ENCODE assay signal across 16 cellular contexts in the genomic region with DNA sequence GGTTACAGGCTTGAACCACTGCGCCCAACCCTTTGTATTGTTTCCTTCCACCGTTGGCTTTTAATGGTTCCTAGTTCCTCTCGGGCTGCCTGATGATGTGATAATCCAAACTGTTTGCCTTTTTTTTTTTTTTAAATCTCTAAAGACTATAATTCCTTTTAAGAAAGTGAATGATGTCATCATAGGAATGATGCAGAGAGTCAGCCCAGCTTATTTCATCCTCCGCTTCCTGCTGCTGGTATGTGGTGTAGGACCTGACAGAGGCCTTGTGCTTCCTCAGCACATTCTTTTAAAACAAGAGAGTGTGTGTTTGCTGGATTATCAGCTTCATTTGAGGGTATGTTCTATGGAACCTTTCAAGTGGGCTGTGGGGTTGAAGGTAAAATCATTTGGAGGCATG.
"Had no signal": no experiment of that assay in that cellular context is flagged by ENCODE, and none has a peak within 500 bp of the region (broad histone marks: within the 10 kb centered on the region; RNA-seq: fewer than 3 reads in every experiment).

No MANE protein-coding gene starts in this region.

- H3K4me1 Mint-ChIP-seq: activated B cell treated with CpG ODN at 0.5 μM for 24 hours; activated CD4-positive, alpha-beta T cell treated with anti-CD3 and anti-CD28 coated beads, Interleukin-2, amount 10 ng/mL, durations not matched to agents 7 days and 5 days; activated naive CD4-positive, alpha-beta T cell treated with anti-CD3 and anti-CD28 coated beads, Interleukin-2, amount 50 U/mL, for 24 hours; T-helper 17 cell had no signal

- H3K4me3 ChIP-seq: psoas muscle, testis had no signal

- H3K27me3 ChIP-seq: testis had no signal

- H3K27ac ChIP-seq: psoas muscle, testis had no signal

- H3K27ac Mint-ChIP-seq: activated B cell treated with CpG ODN at 0.5 μM for 24 hours; activated CD4-positive, alpha-beta T cell treated with anti-CD3 and anti-CD28 coated beads, Interleukin-2, amount 10 ng/mL, durations not matched to agents 7 days and 5 days; activated naive CD4-positive, alpha-beta T cell treated with anti-CD3 and anti-CD28 coated beads, Interleukin-2, amount 50 U/mL, for 24 hours; natural killer cell treated with Interleukin-12 subunit alpha and Interleukin-12 subunit beta and Interleukin-15 and Interleukin-18, amount 100 ng/mL, for 72 hours; stimulated activated naive CD8-positive, alpha-beta T cell treated with anti-CD3 and anti-CD28 coated beads, Interleukin-15, Interleukin-2, amounts not matched to agents 100 ng/mL and 50 ng/mL, for 24 hours; T-helper 17 cell had no signal

- FAIRE-seq: TTC549 had no signal

- H3K4me3 Mint-ChIP-seq: activated B cell treated with CpG ODN at 0.5 μM for 24 hours; activated CD4-positive, alpha-beta T cell treated with anti-CD3 and anti-CD28 coated beads, Interleukin-2, amount 10 ng/mL, durations not matched to agents 7 days and 5 days; activated naive CD4-positive, alpha-beta T cell treated with anti-CD3 and anti-CD28 coated beads, Interleukin-2, amount 50 U/mL, for 24 hours; natural killer cell treated with Interleukin-12 subunit alpha and Interleukin-12 subunit beta and Interleukin-15 and Interleukin-18, amount 100 ng/mL, for 72 hours; stimulated activated naive CD8-positive, alpha-beta T cell treated with anti-CD3 and anti-CD28 coated beads, Interleukin-15, Interleukin-2, amounts not matched to agents 100 ng/mL and 50 ng/mL, for 24 hours; T-helper 17 cell had no signal

- H3K36me3 Mint-ChIP-seq: activated naive CD4-positive, alpha-beta T cell treated with anti-CD3 and anti-CD28 coated beads, Interleukin-2, amount 50 U/mL, for 24 hours; natural killer cell treated with Interleukin-12 subunit alpha and Interleukin-12 subunit beta and Interleukin-15 and Interleukin-18, amount 100 ng/mL, for 72 hours had no signal

- DNase-seq: activated B cell treated with CpG ODN at 0.5 μM for 24 hours; activated CD4-positive, alpha-beta T cell treated with anti-CD3 and anti-CD28 coated beads, Interleukin-2, amount 10 ng/mL, durations not matched to agents 7 days and 5 days; activated T-cell treated with anti-CD3 and anti-CD28 coated beads, Interleukin-2, amount 50 U/mL, for 1 hour; amygdala; hippocampal formation; left colon; psoas muscle; stimulated activated CD4-positive, alpha-beta T cell treated with anti-CD3 and anti-CD28 coated beads, Interleukin-12 subunit alpha, Interleukin-12 subunit beta, amount 100 ng/mL, for 4 hours; stimulated activated CD4-positive, alpha-beta T cell treated with anti-CD3 and anti-CD28 coated beads, Interleukin-4, amount 100 ng/mL, for 1 hour; stimulated activated CD8-positive, alpha-beta memory T cell treated with anti-CD3 and anti-CD28 coated beads, Interleukin-4, amount 100 ng/mL, for 48 hours; T-helper 17 cell; testis had no signal

- H3K9me3 ChIP-seq: psoas muscle, testis had no signal

- H3K9me3 Mint-ChIP-seq: activated B cell treated with CpG ODN at 0.5 μM for 24 hours; activated CD4-positive, alpha-beta T cell treated with anti-CD3 and anti-CD28 coated beads, Interleukin-2, amount 10 ng/mL, durations not matched to agents 7 days and 5 days; activated naive CD4-positive, alpha-beta T cell treated with anti-CD3 and anti-CD28 coated beads, Interleukin-2, amount 50 U/mL, for 24 hours; natural killer cell treated with Interleukin-12 subunit alpha and Interleukin-12 subunit beta and Interleukin-15 and Interleukin-18, amount 100 ng/mL, for 72 hours; stimulated activated naive CD8-positive, alpha-beta T cell treated with anti-CD3 and anti-CD28 coated beads, Interleukin-15, Interleukin-2, amounts not matched to agents 100 ng/mL and 50 ng/mL, for 24 hours had no signal

- H3K27me3 Mint-ChIP-seq: activated CD4-positive, alpha-beta T cell treated with anti-CD3 and anti-CD28 coated beads, Interleukin-2, amount 10 ng/mL, durations not matched to agents 7 days and 5 days had no signal

- H3K4me1 ChIP-seq: psoas muscle had no signal
